Comparison of ENCODE assay signal across 11 cellular contexts in genomic region chrX:141052098-141052497, GRCh38. TPM values are rescaled to one million over a fixed set of nuclear protein-coding genes. Genes with fewer than 3 reads are reported as not detected.
DNase-seq lines count a peak whose midpoint lies in the region; ATAC-seq and TF ChIP-seq lines count a peak whose summit lies in the region.
"Not testable (repeated sequence)": the region's sequence is repeated elsewhere in the genome, so short reads cannot be mapped to it uniquely, and the experiment has no call there.
"Had no signal": no experiment of that assay in that cellular context is flagged by ENCODE, and none has a peak within 500 bp of the region (broad histone marks: within the 10 kb centered on the region; RNA-seq: fewer than 3 reads in every experiment).

No MANE protein-coding gene starts in this region.

- in situ Hi-C loops in Caki2 (cut with HindIII; ENCODE audit: low pct_unique_long_range_greater_than_20kb, low sequenced_read_pairs), result not testable (repeated sequence)

- not testable (repeated sequence) for H3K27ac Mint-ChIP-seq in glutamatergic neuron (ENCODE audit: unreplicated experiment)

- H3K36me3 Mint-ChIP-seq in glutamatergic neuron (ENCODE audit: unreplicated experiment), result not testable (repeated sequence)

- not testable (repeated sequence) for TF ChIP-seq CTCF in glutamatergic neuron (IDR thresholded peaks at IDR 0.05; ENCODE audit: partially characterized antibody, unreplicated experiment); left lung (IDR thresholded peaks at IDR 0.05)
- TF ChIP-seq CTCF in retinal pigment epithelial cell (conservative IDR thresholded peaks at IDR 0.05; ENCODE audit: low read depth, low read length), result peak; percentile 2

- peak; percentile 34; the same call in 1 of the 3 replicates for ATAC-seq in SK-N-SH treated with all-trans-retinoic acid at 6 μM for 48 hours
- peak; percentile 64 for ATAC-seq in left lung

- not testable (repeated sequence) for H3K36me3 ChIP-seq in left lung

- H3K4me3 ChIP-seq in left lung; retinal pigment epithelial cell (ENCODE audit: low read length): not testable (repeated sequence)

- DNase-seq in Caki2 (ENCODE audit: low read depth) (peak; percentile 12), HCEC 1CT (peak; percentile 0), NCI-H226 (peak; percentile 0), dedifferentiated amniotic fluid mesenchymal stem cell (ENCODE audit: extremely low spot score) (peak; percentile 6), glutamatergic neuron (peak; percentile 4)
- DNase-seq in left lung; retinal pigment epithelial cell (ENCODE audit: low read depth): not testable (repeated sequence)

- not testable (repeated sequence) for H3K4me3 Mint-ChIP-seq in glutamatergic neuron (ENCODE audit: unreplicated experiment)

- not testable (repeated sequence) for H3K4me1 ChIP-seq in left lung

- not testable (repeated sequence) for H3K9me3 Mint-ChIP-seq in glutamatergic neuron (ENCODE audit: unreplicated experiment)

- not testable (repeated sequence) for H3K4me1 Mint-ChIP-seq in glutamatergic neuron (ENCODE audit: low read depth, unreplicated experiment)

- intact Hi-C loops in left lung (cut with DNase I), result not testable (repeated sequence)

- H3K27me3 Mint-ChIP-seq in glutamatergic neuron (ENCODE audit: unreplicated experiment), result not testable (repeated sequence)

- not testable (repeated sequence) for H3K27ac ChIP-seq in left lung

- not testable (repeated sequence) for H3K9me3 ChIP-seq in left lung

- H3K27me3 ChIP-seq in left lung, result not testable (repeated sequence)

RNA-seq across cellular contexts. Expression of gene SPANXB1, which starts 49.7 kb away (rescaled TPM):
- total RNA-seq in Caki2 (2014; rRNA removed; shearing (Covaris generic); ENCODE audit: low replicate concordance), result not detected in 2 replicates
- not detected for total RNA-seq in glutamatergic neuron (ENCODE audit: unreplicated experiment)
- not detected for total RNA-seq in left lung
- total RNA-seq: A673, Caco-2, Peyer's patch had no signal
